ENCODE assay signal across 1 cellular context in genomic region chr4:38062088-38062893, GRCh38.
TF ChIP-seq lines count a peak whose summit lies in the region.

No MANE protein-coding gene starts in this region.

TF ChIP-seq in K562, 482 proteins besides CTCF, POLR2A, EP300 and RAD21 (continued from another document):
- TF ChIP-seq PATZ1 (CRISPR knock-in tag; IDR thresholded peaks at IDR 0.05; ENCODE audit: borderline replicate concordance) (no peak), EP400 (IDR thresholded peaks at IDR 0.05) (peak; percentile 20; the same call in 1 of the 2 replicates), FOS (IDR thresholded peaks at IDR 0.05; ENCODE audit: extremely low read depth, insufficient read length) (no peak), ZNF740 (CRISPR knock-in tag; IDR thresholded peaks at IDR 0.05) (no peak), ZNF740 (tag; IDR thresholded peaks at IDR 0.05) (no peak), PPARD (CRISPR knock-in tag; IDR thresholded peaks at IDR 0.05) (no peak), HDGF (IDR thresholded peaks at IDR 0.05) (no peak), HINFP (tag; conservative IDR thresholded peaks at IDR 0.05; ENCODE audit: low read depth) (no peak), GTF2E2 (tag; IDR thresholded peaks at IDR 0.05) (0 out of 2 replicates have a peak, but pooled peaks have one; percentile 36), ZFPM2 (CRISPR knock-in tag; IDR thresholded peaks at IDR 0.05) (no peak), CEBPG (CRISPR knock-in tag; IDR thresholded peaks at IDR 0.05) (no peak), CEBPG (tag; conservative IDR thresholded peaks at IDR 0.05 in 1 of 2, IDR thresholded peaks at IDR 0.05 in 1 of 2) (no peak), ZNF280A (IDR thresholded peaks at IDR 0.05; ENCODE audit: low read depth, partially characterized antibody) (no peak), SMC3 (conservative IDR thresholded peaks at IDR 0.05; ENCODE audit: insufficient read depth, low read depth, low read length) (peak; percentile 70), L3MBTL2 (IDR thresholded peaks at IDR 0.05) (no peak), DPF2 (IDR thresholded peaks at IDR 0.05) (no peak), TGIF2 (CRISPR knock-in tag; IDR thresholded peaks at IDR 0.05) (no peak), SLC30A9 (CRISPR knock-in tag; IDR thresholded peaks at IDR 0.05) (no peak), PHTF2 (CRISPR knock-in tag; IDR thresholded peaks at IDR 0.05) (no peak), ZFP91 (CRISPR knock-in tag; IDR thresholded peaks at IDR 0.05) (no peak), POLR3G (IDR thresholded peaks at IDR 0.05; ENCODE audit: extremely low read depth, insufficient read length, insufficient replicate concordance) (no peak), ZNF589 (CRISPR knock-in tag; IDR thresholded peaks at IDR 0.05; ENCODE audit: low read depth) (no peak), MCM2 (IDR thresholded peaks at IDR 0.05; ENCODE audit: low read depth) (no peak)
TF ChIP-seq in K562: peak in this region for 15.
